Comparison of ENCODE assay signal across 2 cellular contexts in the genomic region with DNA sequence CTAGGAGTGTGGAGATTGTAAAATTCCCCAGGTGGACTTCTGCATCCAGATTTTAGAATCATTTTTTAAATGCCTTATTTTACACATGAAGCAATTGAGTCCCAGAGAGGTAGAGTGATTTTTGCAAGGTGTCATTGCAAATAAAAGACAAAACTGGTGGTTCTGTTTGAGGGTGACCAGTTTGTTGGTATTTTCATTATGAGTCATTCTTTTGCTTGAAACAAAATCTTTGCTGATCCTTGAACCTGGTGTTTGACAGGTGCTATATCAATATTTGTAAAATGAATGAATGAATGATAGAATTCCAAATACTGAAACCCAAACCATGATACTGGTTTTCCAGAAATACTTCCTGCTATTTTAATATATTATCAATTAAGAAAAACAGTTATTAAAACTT.
TF ChIP-seq lines count a peak whose summit lies in the region.

No MANE protein-coding gene starts in this region.

TF ChIP-seq in GM12878, 131 proteins besides CTCF, POLR2A, EP300 and RAD21:
- TF ChIP-seq POLR2AphosphoS2 (IDR thresholded peaks at IDR 0.05; ENCODE audit: low read depth, low read length) (no peak), JUNB (IDR thresholded peaks at IDR 0.05) (peak; percentile 72), CBFB (IDR thresholded peaks at IDR 0.05; ENCODE audit: low read depth) (no peak), ZNF24 (IDR thresholded peaks at IDR 0.05) (peak; percentile 37; the same call in 1 of the 2 replicates)
- TF ChIP-seq, protein P1, sequence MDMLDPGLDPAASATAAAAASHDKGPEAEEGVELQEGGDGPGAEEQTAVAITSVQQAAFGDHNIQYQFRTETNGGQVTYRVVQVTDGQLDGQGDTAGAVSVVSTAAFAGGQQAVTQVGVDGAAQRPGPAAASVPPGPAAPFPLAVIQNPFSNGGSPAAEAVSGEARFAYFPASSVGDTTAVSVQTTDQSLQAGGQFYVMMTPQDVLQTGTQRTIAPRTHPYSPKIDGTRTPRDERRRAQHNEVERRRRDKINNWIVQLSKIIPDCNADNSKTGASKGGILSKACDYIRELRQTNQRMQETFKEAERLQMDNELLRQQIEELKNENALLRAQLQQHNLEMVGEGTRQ (IDR thresholded peaks at IDR 0.05; ENCODE audit: borderline replicate concordance, low read depth, low read length): no peak

TF ChIP-seq in HepG2, 621 proteins besides CTCF, POLR2A, EP300 and RAD21 (continues in another document):
- TF ChIP-seq FOXA3 (CRISPR knock-in tag; IDR thresholded peaks at IDR 0.05) (peak; percentile 79), ZFYVE20 (CRISPR knock-in tag; IDR thresholded peaks at IDR 0.05; ENCODE audit: borderline replicate concordance, low read depth) (no peak), SIX1 (CRISPR knock-in tag; IDR thresholded peaks at IDR 0.05; ENCODE audit: borderline replicate concordance) (peak; percentile 96), NFKB2 (CRISPR knock-in tag; IDR thresholded peaks at IDR 0.05; ENCODE audit: borderline replicate concordance) (no peak), TBX3 (IDR thresholded peaks at IDR 0.05; ENCODE audit: borderline replicate concordance) (peak; percentile 81; the same call in 1 of the 2 replicates), MAFK (conservative IDR thresholded peaks at IDR 0.05 in 1 of 2, IDR thresholded peaks at IDR 0.05 in 1 of 2; ENCODE audit: low read length in 2 of 2) (peak; percentile 29 to 62; a peak in 2 of 4 replicates), BCL6 (CRISPR knock-in tag; IDR thresholded peaks at IDR 0.05) (0 out of 2 replicates have a peak, but pooled peaks have one; percentile 13), PAXIP1 (CRISPR knock-in tag; conservative IDR thresholded peaks at IDR 0.05) (peak; percentile 57), JUN (CRISPR knock-in tag; IDR thresholded peaks at IDR 0.05) (0 out of 2 replicates have a peak, but pooled peaks have one; percentile 24), ZNF879 (CRISPR knock-in tag; IDR thresholded peaks at IDR 0.05) (no peak), MAFF (IDR thresholded peaks at IDR 0.05; ENCODE audit: low read depth, low read length) (peak; percentile 67), NR2F2 (IDR thresholded peaks at IDR 0.05; ENCODE audit: borderline replicate concordance, low read depth) (0 out of 2 replicates have a peak, but pooled peaks have one; percentile 53), NFIC (IDR thresholded peaks at IDR 0.05; ENCODE audit: low read length) (peak; percentile 49; the same call in 1 of the 2 replicates), JUND (CRISPR knock-in tag; IDR thresholded peaks at IDR 0.05) (peak; percentile 79), NCOA2 (CRISPR knock-in tag; IDR thresholded peaks at IDR 0.05) (peak; percentile 59; the same call in 1 of the 2 replicates), JUNB (CRISPR knock-in tag; IDR thresholded peaks at IDR 0.05; ENCODE audit: borderline replicate concordance) (peak; percentile 72; the same call in 1 of the 2 replicates), SAP130 (CRISPR knock-in tag; IDR thresholded peaks at IDR 0.05; ENCODE audit: low read depth) (peak; percentile 80), WIZ (CRISPR knock-in tag; IDR thresholded peaks at IDR 0.05) (no peak), HOXA5 (CRISPR knock-in tag; IDR thresholded peaks at IDR 0.05) (0 out of 2 replicates have a peak, but pooled peaks have one; percentile 26), ELF3 (CRISPR knock-in tag; IDR thresholded peaks at IDR 0.05) (peak; percentile 91), HMG20A (CRISPR knock-in tag; IDR thresholded peaks at IDR 0.05; ENCODE audit: borderline replicate concordance) (peak; percentile 75; the same call in 1 of the 2 replicates), ZNF101 (CRISPR knock-in tag; IDR thresholded peaks at IDR 0.05; ENCODE audit: borderline replicate concordance, low read depth) (no peak), HMGA1 (CRISPR knock-in tag; conservative IDR thresholded peaks at IDR 0.05) (no peak), CEBPG (CRISPR knock-in tag; IDR thresholded peaks at IDR 0.05) (0 out of 2 replicates have a peak, but pooled peaks have one; percentile 9), ZFP90 (CRISPR knock-in tag; IDR thresholded peaks at IDR 0.05; ENCODE audit: borderline replicate concordance) (no peak), SOX13 (IDR thresholded peaks at IDR 0.05) (no peak), SOX13 (CRISPR knock-in tag; conservative IDR thresholded peaks at IDR 0.05 in 1 of 2, IDR thresholded peaks at IDR 0.05 in 1 of 2) (peak in 1 of 2 experiments; percentile 79; a peak in 2 of 4 replicates), ZNF24 (IDR thresholded peaks at IDR 0.05) (peak; percentile 96), XBP1 (CRISPR knock-in tag; IDR thresholded peaks at IDR 0.05) (no peak), FOXP1 (IDR thresholded peaks at IDR 0.05) (no peak), FOXP1 (CRISPR knock-in tag; IDR thresholded peaks at IDR 0.05) (peak; percentile 59; the same call in 1 of the 2 replicates), SIX4 (CRISPR knock-in tag; IDR thresholded peaks at IDR 0.05) (peak; percentile 71; the same call in 1 of the 2 replicates), ZNF33A (CRISPR knock-in tag; IDR thresholded peaks at IDR 0.05; ENCODE audit: borderline replicate concordance) (no peak), GPN1 (CRISPR knock-in tag; IDR thresholded peaks at IDR 0.05; ENCODE audit: borderline replicate concordance) (no peak), SNRNP70 (IDR thresholded peaks at IDR 0.05; ENCODE audit: low read depth, low read length) (no peak), ARID5B (CRISPR knock-in tag; IDR thresholded peaks at IDR 0.05) (peak; percentile 83), SOX5 (CRISPR knock-in tag; IDR thresholded peaks at IDR 0.05; ENCODE audit: borderline replicate concordance) (peak; percentile 75; the same call in 1 of the 2 replicates)
- TF ChIP-seq, protein P2, sequence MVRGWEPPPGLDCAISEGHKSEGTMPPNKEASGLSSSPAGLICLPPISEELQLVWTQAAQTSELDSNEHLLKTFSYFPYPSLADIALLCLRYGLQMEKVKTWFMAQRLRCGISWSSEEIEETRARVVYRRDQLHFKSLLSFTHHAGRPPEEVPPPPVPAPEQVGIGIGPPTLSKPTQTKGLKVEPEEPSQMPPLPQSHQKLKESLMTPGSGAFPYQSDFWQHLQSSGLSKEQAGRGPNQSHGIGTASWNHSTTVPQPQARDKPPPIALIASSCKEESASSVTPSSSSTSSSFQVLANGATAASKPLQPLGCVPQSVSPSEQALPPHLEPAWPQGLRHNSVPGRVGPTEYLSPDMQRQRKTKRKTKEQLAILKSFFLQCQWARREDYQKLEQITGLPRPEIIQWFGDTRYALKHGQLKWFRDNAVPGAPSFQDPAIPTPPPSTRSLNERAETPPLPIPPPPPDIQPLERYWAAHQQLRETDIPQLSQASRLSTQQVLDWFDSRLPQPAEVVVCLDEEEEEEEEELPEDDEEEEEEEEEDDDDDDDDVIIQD (CRISPR knock-in tag; IDR thresholded peaks at IDR 0.05; ENCODE audit: low read depth): peak; percentile 59; the same call in 1 of the 2 replicates
- TF ChIP-seq, protein P3, sequence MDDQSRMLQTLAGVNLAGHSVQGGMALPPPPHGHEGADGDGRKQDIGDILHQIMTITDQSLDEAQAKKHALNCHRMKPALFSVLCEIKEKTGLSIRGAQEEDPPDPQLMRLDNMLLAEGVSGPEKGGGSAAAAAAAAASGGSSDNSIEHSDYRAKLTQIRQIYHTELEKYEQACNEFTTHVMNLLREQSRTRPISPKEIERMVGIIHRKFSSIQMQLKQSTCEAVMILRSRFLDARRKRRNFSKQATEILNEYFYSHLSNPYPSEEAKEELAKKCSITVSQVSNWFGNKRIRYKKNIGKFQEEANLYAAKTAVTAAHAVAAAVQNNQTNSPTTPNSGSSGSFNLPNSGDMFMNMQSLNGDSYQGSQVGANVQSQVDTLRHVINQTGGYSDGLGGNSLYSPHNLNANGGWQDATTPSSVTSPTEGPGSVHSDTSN (CRISPR knock-in tag; IDR thresholded peaks at IDR 0.05; ENCODE audit: borderline replicate concordance): no peak
- TF ChIP-seq, protein P4, sequence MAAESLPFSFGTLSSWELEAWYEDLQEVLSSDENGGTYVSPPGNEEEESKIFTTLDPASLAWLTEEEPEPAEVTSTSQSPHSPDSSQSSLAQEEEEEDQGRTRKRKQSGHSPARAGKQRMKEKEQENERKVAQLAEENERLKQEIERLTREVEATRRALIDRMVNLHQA (CRISPR knock-in tag; IDR thresholded peaks at IDR 0.05): no peak
- TF ChIP-seq, protein P5, sequence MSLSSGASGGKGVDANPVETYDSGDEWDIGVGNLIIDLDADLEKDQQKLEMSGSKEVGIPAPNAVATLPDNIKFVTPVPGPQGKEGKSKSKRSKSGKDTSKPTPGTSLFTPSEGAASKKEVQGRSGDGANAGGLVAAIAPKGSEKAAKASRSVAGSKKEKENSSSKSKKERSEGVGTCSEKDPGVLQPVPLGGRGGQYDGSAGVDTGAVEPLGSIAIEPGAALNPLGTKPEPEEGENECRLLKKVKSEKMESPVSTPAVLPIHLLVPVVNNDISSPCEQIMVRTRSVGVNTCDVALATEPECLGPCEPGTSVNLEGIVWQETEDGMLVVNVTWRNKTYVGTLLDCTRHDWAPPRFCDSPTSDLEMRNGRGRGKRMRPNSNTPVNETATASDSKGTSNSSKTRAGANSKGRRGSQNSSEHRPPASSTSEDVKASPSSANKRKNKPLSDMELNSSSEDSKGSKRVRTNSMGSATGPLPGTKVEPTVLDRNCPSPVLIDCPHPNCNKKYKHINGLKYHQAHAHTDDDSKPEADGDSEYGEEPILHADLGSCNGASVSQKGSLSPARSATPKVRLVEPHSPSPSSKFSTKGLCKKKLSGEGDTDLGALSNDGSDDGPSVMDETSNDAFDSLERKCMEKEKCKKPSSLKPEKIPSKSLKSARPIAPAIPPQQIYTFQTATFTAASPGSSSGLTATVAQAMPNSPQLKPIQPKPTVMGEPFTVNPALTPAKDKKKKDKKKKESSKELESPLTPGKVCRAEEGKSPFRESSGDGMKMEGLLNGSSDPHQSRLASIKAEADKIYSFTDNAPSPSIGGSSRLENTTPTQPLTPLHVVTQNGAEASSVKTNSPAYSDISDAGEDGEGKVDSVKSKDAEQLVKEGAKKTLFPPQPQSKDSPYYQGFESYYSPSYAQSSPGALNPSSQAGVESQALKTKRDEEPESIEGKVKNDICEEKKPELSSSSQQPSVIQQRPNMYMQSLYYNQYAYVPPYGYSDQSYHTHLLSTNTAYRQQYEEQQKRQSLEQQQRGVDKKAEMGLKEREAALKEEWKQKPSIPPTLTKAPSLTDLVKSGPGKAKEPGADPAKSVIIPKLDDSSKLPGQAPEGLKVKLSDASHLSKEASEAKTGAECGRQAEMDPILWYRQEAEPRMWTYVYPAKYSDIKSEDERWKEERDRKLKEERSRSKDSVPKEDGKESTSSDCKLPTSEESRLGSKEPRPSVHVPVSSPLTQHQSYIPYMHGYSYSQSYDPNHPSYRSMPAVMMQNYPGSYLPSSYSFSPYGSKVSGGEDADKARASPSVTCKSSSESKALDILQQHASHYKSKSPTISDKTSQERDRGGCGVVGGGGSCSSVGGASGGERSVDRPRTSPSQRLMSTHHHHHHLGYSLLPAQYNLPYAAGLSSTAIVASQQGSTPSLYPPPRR (CRISPR knock-in tag; IDR thresholded peaks at IDR 0.05; ENCODE audit: borderline replicate concordance): no peak
- TF ChIP-seq, protein P6, sequence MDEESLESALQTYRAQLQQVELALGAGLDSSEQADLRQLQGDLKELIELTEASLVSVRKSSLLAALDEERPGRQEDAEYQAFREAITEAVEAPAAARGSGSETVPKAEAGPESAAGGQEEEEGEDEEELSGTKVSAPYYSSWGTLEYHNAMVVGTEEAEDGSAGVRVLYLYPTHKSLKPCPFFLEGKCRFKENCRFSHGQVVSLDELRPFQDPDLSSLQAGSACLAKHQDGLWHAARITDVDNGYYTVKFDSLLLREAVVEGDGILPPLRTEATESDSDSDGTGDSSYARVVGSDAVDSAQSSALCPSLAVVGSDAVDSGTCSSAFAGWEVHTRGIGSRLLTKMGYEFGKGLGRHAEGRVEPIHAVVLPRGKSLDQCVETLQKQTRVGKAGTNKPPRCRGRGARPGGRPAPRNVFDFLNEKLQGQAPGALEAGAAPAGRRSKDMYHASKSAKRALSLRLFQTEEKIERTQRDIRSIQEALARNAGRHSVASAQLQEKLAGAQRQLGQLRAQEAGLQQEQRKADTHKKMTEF (CRISPR knock-in tag; IDR thresholded peaks at IDR 0.05): peak; percentile 43; the same call in 1 of the 2 replicates
